ENCODE assay signal across 30 cellular contexts in genomic region chr7:135286876-135287275, GRCh38. TPM values are rescaled to one million over a fixed set of nuclear protein-coding genes. Genes with fewer than 3 reads are reported as not detected.
"Had no signal": no experiment of that assay in that cellular context is flagged by ENCODE, and none has a peak within 500 bp of the region (broad histone marks: within the 10 kb centered on the region; RNA-seq: fewer than 3 reads in every experiment).

No MANE protein-coding gene starts in this region.

- H3K27ac ChIP-seq: ascending aorta, breast epithelium, cardiac muscle cell, colonic mucosa, esophagus muscularis mucosa, foreskin keratinocyte, gastrocnemius medialis had no signal

- H3K4me1 ChIP-seq: ascending aorta, colonic mucosa had no signal

- H3K27me3 ChIP-seq: ascending aorta, breast epithelium, cardiac muscle cell, colonic mucosa, esophagus muscularis mucosa, foreskin keratinocyte, gastrocnemius medialis had no signal

- H3K4me1 Mint-ChIP-seq: brain had no signal

- H3K4me3 Mint-ChIP-seq: activated CD4-positive, alpha-beta memory T cell treated with anti-CD3 and anti-CD28 coated beads, Interleukin-2, amount 10 ng/mL, durations not matched to agents 7 days and 5 days; activated CD4-positive, alpha-beta T cell treated with anti-CD3 and anti-CD28 coated beads for 36 hours; activated CD4-positive, alpha-beta T cell treated with anti-CD3 and anti-CD28 coated beads, Interleukin-2, amount 10 ng/mL, durations not matched to agents 7 days and 5 days; activated naive CD4-positive, alpha-beta T cell treated with anti-CD3 and anti-CD28 coated beads, Interleukin-2, amount 10 ng/mL, durations not matched to agents 7 days and 5 days; activated naive CD8-positive, alpha-beta T cell treated with anti-CD3 and anti-CD28 coated beads, Interleukin-2, amount 10 ng/mL, durations not matched to agents 7 days and 5 days; activated T-cell treated with anti-CD3 and anti-CD28 coated beads, Interleukin-2, amount 50 U/mL, for 24 hours; activated T-cell treated with anti-CD3 and anti-CD28 coated beads, Interleukin-2, amount 50 U/mL, for 72 hours; brain had no signal

- H3K36me3 Mint-ChIP-seq: activated naive CD4-positive, alpha-beta T cell treated with anti-CD3 and anti-CD28 coated beads, Interleukin-2, amount 10 ng/mL, durations not matched to agents 7 days and 5 days; activated naive CD4-positive, alpha-beta T cell treated with anti-CD3 and anti-CD28 coated beads, Interleukin-2, amount 50 U/mL, for 72 hours; activated naive CD8-positive, alpha-beta T cell treated with anti-CD3 and anti-CD28 coated beads, Interleukin-2, amount 10 ng/mL, durations not matched to agents 7 days and 5 days; brain had no signal

- H3K9me3 Mint-ChIP-seq: activated CD4-positive, alpha-beta memory T cell treated with anti-CD3 and anti-CD28 coated beads, Interleukin-2, amount 10 ng/mL, durations not matched to agents 7 days and 5 days; activated CD4-positive, alpha-beta T cell treated with anti-CD3 and anti-CD28 coated beads, Interleukin-2, amount 10 ng/mL, durations not matched to agents 7 days and 5 days; activated naive CD4-positive, alpha-beta T cell treated with anti-CD3 and anti-CD28 coated beads, Interleukin-2, amount 10 ng/mL, durations not matched to agents 7 days and 5 days; activated naive CD4-positive, alpha-beta T cell treated with anti-CD3 and anti-CD28 coated beads, Interleukin-2, amount 50 U/mL, for 72 hours; activated naive CD8-positive, alpha-beta T cell treated with anti-CD3 and anti-CD28 coated beads, Interleukin-2, amount 10 ng/mL, durations not matched to agents 7 days and 5 days; activated T-cell treated with anti-CD3 and anti-CD28 coated beads, Interleukin-2, amount 50 U/mL, for 24 hours; activated T-cell treated with anti-CD3 and anti-CD28 coated beads, Interleukin-2, amount 50 U/mL, for 72 hours had no signal

- DNase-seq: activated CD4-positive, alpha-beta memory T cell treated with anti-CD3 and anti-CD28 coated beads, Interleukin-2, amount 10 ng/mL, durations not matched to agents 7 days and 5 days; activated CD4-positive, alpha-beta T cell treated with anti-CD3 and anti-CD28 coated beads for 36 hours; activated CD4-positive, alpha-beta T cell treated with anti-CD3 and anti-CD28 coated beads, Interleukin-2, amount 10 ng/mL, durations not matched to agents 7 days and 5 days; activated CD4-positive, alpha-beta T cell treated with anti-CD3 and anti-CD28 coated beads, Interleukin-2, amount 50 U/mL, for 4 hours; activated CD4-positive, CD25-positive, alpha-beta regulatory T cell; activated CD4-positive, CD25-positive, alpha-beta regulatory T cell treated with anti-CD3 and anti-CD28 coated beads, Interleukin-2, amount 50 U/mL, for 72 hours; activated CD8-positive, alpha-beta memory T cell treated with anti-CD3 and anti-CD28 coated beads, Interleukin-2, amount 50 U/mL, for 48 hours; activated gamma-delta T cell; activated naive CD4-positive, alpha-beta T cell; activated naive CD4-positive, alpha-beta T cell treated with anti-CD3 and anti-CD28 coated beads, Interleukin-2, amount 10 ng/mL, durations not matched to agents 7 days and 5 days; activated naive CD8-positive, alpha-beta T cell treated with anti-CD3 and anti-CD28 coated beads, Interleukin-2, amount 10 ng/mL, durations not matched to agents 7 days and 5 days; activated T-cell treated with anti-CD3 and anti-CD28 coated beads for 4 hours; activated T-cell treated with anti-CD3 and anti-CD28 coated beads, Interleukin-2, amount 50 U/mL, for 24 hours; activated T-cell treated with anti-CD3 and anti-CD28 coated beads, Interleukin-2, amount 50 U/mL, for 72 hours; central memory CD4-positive, alpha-beta T cell; cerebellar nuclear complex; colonic mucosa; effector CD8-positive, alpha-beta T cell; erythroblast; foreskin keratinocyte; gastrocnemius medialis; T-helper 2 cell had no signal

- H3K36me3 ChIP-seq: ascending aorta, breast epithelium, cardiac muscle cell, colonic mucosa, esophagus muscularis mucosa, gastrocnemius medialis had no signal

- H3K4me3 ChIP-seq: ascending aorta, breast epithelium, cardiac muscle cell, colonic mucosa, esophagus muscularis mucosa, gastrocnemius medialis had no signal

- H3K27me3 Mint-ChIP-seq: activated CD4-positive, alpha-beta memory T cell treated with anti-CD3 and anti-CD28 coated beads, Interleukin-2, amount 10 ng/mL, durations not matched to agents 7 days and 5 days; activated CD4-positive, alpha-beta T cell treated with anti-CD3 and anti-CD28 coated beads for 36 hours; activated CD4-positive, alpha-beta T cell treated with anti-CD3 and anti-CD28 coated beads, Interleukin-2, amount 10 ng/mL, durations not matched to agents 7 days and 5 days; activated naive CD4-positive, alpha-beta T cell treated with anti-CD3 and anti-CD28 coated beads, Interleukin-2, amount 10 ng/mL, durations not matched to agents 7 days and 5 days; activated naive CD8-positive, alpha-beta T cell treated with anti-CD3 and anti-CD28 coated beads, Interleukin-2, amount 10 ng/mL, durations not matched to agents 7 days and 5 days; activated T-cell treated with anti-CD3 and anti-CD28 coated beads, Interleukin-2, amount 50 U/mL, for 24 hours; brain had no signal

- H3K27ac Mint-ChIP-seq: activated CD4-positive, alpha-beta memory T cell treated with anti-CD3 and anti-CD28 coated beads, Interleukin-2, amount 10 ng/mL, durations not matched to agents 7 days and 5 days; activated CD4-positive, alpha-beta T cell treated with anti-CD3 and anti-CD28 coated beads for 36 hours; activated CD4-positive, alpha-beta T cell treated with anti-CD3 and anti-CD28 coated beads, Interleukin-2, amount 10 ng/mL, durations not matched to agents 7 days and 5 days; activated naive CD4-positive, alpha-beta T cell treated with anti-CD3 and anti-CD28 coated beads, Interleukin-2, amount 10 ng/mL, durations not matched to agents 7 days and 5 days; activated naive CD4-positive, alpha-beta T cell treated with anti-CD3 and anti-CD28 coated beads, Interleukin-2, amount 50 U/mL, for 72 hours; activated naive CD8-positive, alpha-beta T cell treated with anti-CD3 and anti-CD28 coated beads, Interleukin-2, amount 10 ng/mL, durations not matched to agents 7 days and 5 days; activated T-cell treated with anti-CD3 and anti-CD28 coated beads, Interleukin-2, amount 50 U/mL, for 24 hours; activated T-cell treated with anti-CD3 and anti-CD28 coated beads, Interleukin-2, amount 50 U/mL, for 72 hours; brain had no signal

- ATAC-seq: activated CD4-positive, alpha-beta T cell treated with anti-CD3 and anti-CD28 coated beads for 36 hours; activated naive CD4-positive, alpha-beta T cell treated with anti-CD3 and anti-CD28 coated beads, Interleukin-2, amount 50 U/mL, for 72 hours; activated T-cell treated with anti-CD3 and anti-CD28 coated beads, Interleukin-2, amount 50 U/mL, for 72 hours; foreskin keratinocyte; gastrocnemius medialis had no signal

- H3K9me3 ChIP-seq: ascending aorta, breast epithelium, colonic mucosa, esophagus muscularis mucosa, gastrocnemius medialis had no signal

RNA-seq across cellular contexts. Expression of gene STRA8, which starts 53.2 kb away (rescaled TPM):
- total RNA-seq: activated CD4-positive, alpha-beta memory T cell treated with anti-CD3 and anti-CD28 coated beads, Interleukin-2, amount 10 ng/mL, durations not matched to agents 7 days and 5 days; activated CD4-positive, alpha-beta T cell treated with anti-CD3 and anti-CD28 coated beads for 36 hours; activated CD4-positive, alpha-beta T cell treated with anti-CD3 and anti-CD28 coated beads, Interleukin-2, amount 10 ng/mL, durations not matched to agents 7 days and 5 days; activated naive CD4-positive, alpha-beta T cell treated with anti-CD3 and anti-CD28 coated beads, Interleukin-2, amount 50 U/mL, for 72 hours; activated naive CD8-positive, alpha-beta T cell treated with anti-CD3 and anti-CD28 coated beads, Interleukin-2, amount 10 ng/mL, durations not matched to agents 7 days and 5 days; activated T-cell treated with anti-CD3 and anti-CD28 coated beads, Interleukin-2, amount 50 U/mL, for 72 hours; ascending aorta; breast epithelium; cardiac muscle cell; colonic mucosa; dermis microvascular lymphatic vessel endothelial cell; esophagus muscularis mucosa; foreskin keratinocyte; gastrocnemius medialis; T-helper 1 cell treated with Interleukin-12 subunit alpha and Interleukin-12 subunit beta and Interleukin-4 antibody, amounts not matched to agents 30 ng/mL and 1 ng/mL, for 36 hours had no signal
